Comparison of ENCODE assay signal across 28 cellular contexts in genomic region chr1:197171531-197171930, GRCh38. TPM values are rescaled to one million over a fixed set of nuclear protein-coding genes. Genes with fewer than 3 reads are reported as not detected.
DNase-seq lines count a peak whose midpoint lies in the region; ATAC-seq and FAIRE-seq lines count a peak whose summit lies in the region.
"Had no signal": no experiment of that assay in that cellular context is flagged by ENCODE, and none has a peak within 500 bp of the region (broad histone marks: within the 10 kb centered on the region; RNA-seq: fewer than 3 reads in every experiment).

No MANE protein-coding gene starts in this region.

- H3K27me3 ChIP-seq in small intestine (ENCODE audit: control insufficient read depth in 2 of 2, insufficient read depth in 2 of 2, low read length in 2 of 2) = no peaks in the 10 kb centered on the region
- H3K27me3 ChIP-seq: BLaER1 treated with 17β-estradiol and CSF1 and Interleukin-3, amounts not matched to agents 10 nM and 100 nM; breast epithelium; heart left ventricle; thyroid gland; uterus had no signal

- WGBS in small intestine, 3 donors = 29 to 44% (median 40%) methylated on average over 2 of the region's 2 CpGs

- no peak for ATAC-seq in HG02678 (IDR thresholded peaks at IDR 0.05; ENCODE audit: unreplicated experiment)
- ATAC-seq: activated CD4-positive, alpha-beta T cell treated with anti-CD3 and anti-CD28 coated beads for 36 hours; activated CD8-positive, alpha-beta T cell treated with anti-CD3 and anti-CD28 coated beads, Interleukin-2, amount 10 ng/mL, durations not matched to agents 7 days and 5 days; GM23338; heart left ventricle; K562; naive thymus-derived CD4-positive, alpha-beta T cell; Panc1; right cardiac atrium; stimulated activated naive CD8-positive, alpha-beta T cell treated with anti-CD3 and anti-CD28 coated beads, Interleukin-15, amount 100 ng/mL, for 72 hours had no signal

- no peaks in the 10 kb centered on the region for H3K36me3 ChIP-seq in small intestine (ENCODE audit: control insufficient read depth in 2 of 2, insufficient read depth in 2 of 2, low read length in 2 of 2)

- H3K27ac ChIP-seq in small intestine (ENCODE audit: low read depth in 1 of 2, low read length in 1 of 2) = no peak overlapping the region
- H3K27ac ChIP-seq: BLaER1 treated with 17β-estradiol and CSF1 and Interleukin-3, amounts not matched to agents 10 nM and 100 nM; breast epithelium; heart left ventricle; thyroid gland; uterus had no signal

- FAIRE-seq in small intestine (lab: Jason Lieb, UNC) = peak; percentile 80
- FAIRE-seq: HTR-8/SVneo, K562 had no signal

- peak; percentile 52 for DNase-seq in DMS53 (lab: John Stamatoyannopoulos, UW)
- peak; percentile 26 for DNase-seq in OCI-M1 (lab: John Stamatoyannopoulos, UW)
- peak; percentile 40 for DNase-seq in fibroblast of peridontal ligament (ENCODE audit: extremely low read depth)
- DNase-seq in small intestine = peak; percentile 8
- DNase-seq in NCI-H128 (lab: John Stamatoyannopoulos, UW; ENCODE audit: unreplicated experiment) = no peak
- no peak for DNase-seq in NCI-H2081 treated with DMSO at 0.1 percent for 48 hours (lab: John Stamatoyannopoulos, UW)
- DNase-seq: activated CD4-positive, alpha-beta T cell treated with anti-CD3 and anti-CD28 coated beads for 36 hours; activated CD8-positive, alpha-beta T cell treated with anti-CD3 and anti-CD28 coated beads, Interleukin-2, amount 10 ng/mL, durations not matched to agents 7 days and 5 days; anterior cingulate cortex; foreskin fibroblast; heart left ventricle; naive thymus-derived CD4-positive, alpha-beta T cell; NCI-H1092; NCI-H187; NCI-H524; right cardiac atrium; Right ventricle myocardium superior; stimulated activated CD4-positive, alpha-beta T cell treated with anti-CD3 and anti-CD28 coated beads, Interleukin-1b, Interleukin-23, amount 100 ng/mL, for 48 hours; stimulated activated naive CD8-positive, alpha-beta T cell treated with anti-CD3 and anti-CD28 coated beads, Interleukin-15, amount 100 ng/mL, for 72 hours; thyroid gland; uterus had no signal

- no peaks in the 10 kb centered on the region for H3K9me3 ChIP-seq in small intestine (ENCODE audit: control insufficient read depth, low read depth)
- H3K9me3 ChIP-seq: BLaER1 treated with 17β-estradiol and CSF1 and Interleukin-3, amounts not matched to agents 10 nM and 100 nM; breast epithelium; heart left ventricle; thyroid gland; uterus had no signal

- H3K4me3 ChIP-seq in small intestine (ENCODE audit: low read depth in 1 of 2, low read length in 2 of 2) = no peak overlapping the region
- H3K4me3 ChIP-seq: BLaER1 treated with 17β-estradiol and CSF1 and Interleukin-3, amounts not matched to agents 10 nM and 100 nM; breast epithelium; GM23338; heart left ventricle; K562; thyroid gland; uterus had no signal

- peaks cover 1 to 4% of the 10 kb centered on the region in 2 donors for H3K4me1 ChIP-seq in small intestine (ENCODE audit: control insufficient read depth in 2 of 2, insufficient read depth in 1 of 2, low read depth in 1 of 2, low read length in 1 of 2)
- H3K4me1 ChIP-seq: BLaER1 treated with 17β-estradiol and CSF1 and Interleukin-3, amounts not matched to agents 10 nM and 100 nM; breast epithelium; thyroid gland; uterus had no signal

RNA-seq across cellular contexts. Expression of gene ASPM, which starts 25.1 kb away (rescaled TPM):
- 1 to 10 TPM in 1 of 3 donors, under 1 TPM in 2; 0.27 to 7.4 (median 0.67) TPM for polyA plus RNA-seq in small intestine

RNA-seq across cellular contexts. Expression of gene ZBTB41, which starts 29.6 kb away (rescaled TPM):
- 1 to 10 TPM; 1.1 to 3.4 (median 1.6) TPM for polyA plus RNA-seq in small intestine

Comparison
In these comparisons a context has a peak if more than half of its experiments do, and no peak if none do; other contexts are left out.
1. DNase-seq: peak in DMS53 (single experiment), OCI-M1 (single experiment), fibroblast of peridontal ligament (single experiment) and small intestine (single experiment); none in NCI-H128 (single experiment) and NCI-H2081 treated with DMSO at 0.1 percent for 48 hours (single experiment).